Comparison of ENCODE assay signal across 28 cellular contexts in the genomic region with DNA sequence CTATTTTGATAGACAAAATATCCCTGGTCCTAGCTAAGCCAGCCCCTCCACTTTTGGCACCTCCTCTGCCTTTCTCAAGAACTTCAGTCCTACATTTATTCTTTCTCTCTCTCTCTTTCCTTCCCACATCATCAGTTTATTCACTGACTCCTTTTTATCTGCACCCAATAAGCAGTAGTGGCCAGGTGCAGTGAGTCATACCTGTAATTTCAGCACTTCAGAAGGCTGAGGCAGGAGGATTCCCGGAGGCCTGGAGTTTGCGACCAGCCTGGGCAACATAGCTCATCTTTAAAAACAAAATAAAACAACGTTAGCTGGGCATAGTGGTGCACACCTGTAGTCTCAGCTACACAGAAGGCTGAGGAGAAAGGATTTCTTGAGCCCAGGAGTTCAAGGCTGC.
"Had no signal": no experiment of that assay in that cellular context is flagged by ENCODE, and none has a peak within 500 bp of the region (broad histone marks: within the 10 kb centered on the region; RNA-seq: fewer than 3 reads in every experiment).

No MANE protein-coding gene starts in this region.

- H3K4me3 Mint-ChIP-seq: activated CD4-positive, alpha-beta T cell treated with anti-CD3 and anti-CD28 coated beads, Interleukin-2, amount 10 ng/mL, durations not matched to agents 7 days and 5 days; activated CD8-positive, alpha-beta T cell treated with anti-CD3 and anti-CD28 coated beads for 36 hours; activated T-cell treated with anti-CD3 and anti-CD28 coated beads, Interleukin-2, amount 50 U/mL, for 4 hours; activated T-helper 17 cell treated with anti-CD3 and anti-CD28 coated beads, Interleukin-2, amount 50 U/mL, for 72 hours; central memory CD8-positive, alpha-beta T cell; natural killer cell treated with Interleukin-12 subunit alpha and Interleukin-12 subunit beta and Interleukin-15 and Interleukin-18, amount 100 ng/mL, for 72 hours; stimulated activated naive B cell treated with anti-CD40 and anti-IgM and Interleukin-4, amounts not matched to agents 10 μg/mL and 1 μg/mL and 100 μg/mL, for 72 hours had no signal

- H3K4me1 Mint-ChIP-seq: activated CD4-positive, alpha-beta T cell treated with anti-CD3 and anti-CD28 coated beads, Interleukin-2, amount 10 ng/mL, durations not matched to agents 7 days and 5 days; activated T-helper 17 cell treated with anti-CD3 and anti-CD28 coated beads, Interleukin-2, amount 50 U/mL, for 72 hours; central memory CD8-positive, alpha-beta T cell; stimulated activated naive B cell treated with anti-CD40 and anti-IgM and Interleukin-4, amounts not matched to agents 10 μg/mL and 1 μg/mL and 100 μg/mL, for 72 hours had no signal

- H3K27me3 ChIP-seq: brain microvascular endothelial cell, gastrocnemius medialis, hepatocyte, left lung, right atrium auricular region, stomach, thyroid gland, upper lobe of left lung, vagina had no signal

- DNase-seq: activated CD4-positive, alpha-beta T cell treated with anti-CD3 and anti-CD28 coated beads, Interleukin-2, amount 10 ng/mL, durations not matched to agents 7 days and 5 days; activated CD4-positive, CD25-positive, alpha-beta regulatory T cell treated with anti-CD3 and anti-CD28 coated beads, Interleukin-2, amount 50 U/mL, for 72 hours; activated CD8-positive, alpha-beta T cell treated with anti-CD3 and anti-CD28 coated beads for 36 hours; activated gamma-delta T cell treated with Interleukin-2 at 50 U/mL for 16 hours; activated naive CD4-positive, alpha-beta T cell treated with anti-CD3 and anti-CD28 coated beads, Interleukin-2, amount 50 U/mL, for 16 hours; activated T-cell treated with anti-CD3 and anti-CD28 coated beads, Interleukin-2, amount 50 U/mL, for 4 hours; amniotic stem cell; brain microvascular endothelial cell; dermis blood vessel endothelial cell; effector CD4-positive, alpha-beta T cell; gastrocnemius medialis; left lung; lower lobe of right lung; mesendoderm; stimulated activated CD4-positive, alpha-beta T cell treated with anti-CD3 and anti-CD28 coated beads, Interleukin-2, amount 100 ng/mL, for 24 hours; stimulated activated naive B cell treated with anti-CD40 and anti-IgM and Interleukin-4, amounts not matched to agents 10 μg/mL and 1 μg/mL and 100 μg/mL, for 72 hours; stomach; T-helper 2 cell; thyroid gland; upper lobe of left lung had no signal

- H3K9me3 ChIP-seq: gastrocnemius medialis, left lung, lower lobe of right lung, right atrium auricular region, stomach, thyroid gland, upper lobe of left lung, vagina had no signal

- H3K9me3 Mint-ChIP-seq: activated CD4-positive, alpha-beta T cell treated with anti-CD3 and anti-CD28 coated beads, Interleukin-2, amount 10 ng/mL, durations not matched to agents 7 days and 5 days; activated CD8-positive, alpha-beta T cell treated with anti-CD3 and anti-CD28 coated beads for 36 hours; activated T-cell treated with anti-CD3 and anti-CD28 coated beads, Interleukin-2, amount 50 U/mL, for 4 hours; activated T-helper 17 cell treated with anti-CD3 and anti-CD28 coated beads, Interleukin-2, amount 50 U/mL, for 72 hours; central memory CD8-positive, alpha-beta T cell; natural killer cell treated with Interleukin-12 subunit alpha and Interleukin-12 subunit beta and Interleukin-15 and Interleukin-18, amount 100 ng/mL, for 72 hours; stimulated activated naive B cell treated with anti-CD40 and anti-IgM and Interleukin-4, amounts not matched to agents 10 μg/mL and 1 μg/mL and 100 μg/mL, for 72 hours had no signal

- H2AFZ ChIP-seq: hepatocyte had no signal

- H3K36me3 ChIP-seq: brain microvascular endothelial cell, gastrocnemius medialis, left lung, lower lobe of right lung, right atrium auricular region, stomach, thyroid gland, upper lobe of left lung, vagina had no signal

- H3K4me3 ChIP-seq: gastrocnemius medialis, hepatocyte, left lung, lower lobe of right lung, right atrium auricular region, smooth muscle cell, stomach, thyroid gland, upper lobe of left lung, vagina had no signal

- H3K4me1 ChIP-seq: gastrocnemius medialis, left lung, lower lobe of right lung, right atrium auricular region, thyroid gland, upper lobe of left lung, vagina had no signal

- H3K27me3 Mint-ChIP-seq: stimulated activated naive B cell treated with anti-CD40 and anti-IgM and Interleukin-4, amounts not matched to agents 10 μg/mL and 1 μg/mL and 100 μg/mL, for 72 hours had no signal

- H3K36me3 Mint-ChIP-seq: natural killer cell treated with Interleukin-12 subunit alpha and Interleukin-12 subunit beta and Interleukin-15 and Interleukin-18, amount 100 ng/mL, for 72 hours; stimulated activated naive B cell treated with anti-CD40 and anti-IgM and Interleukin-4, amounts not matched to agents 10 μg/mL and 1 μg/mL and 100 μg/mL, for 72 hours had no signal

- H3K27ac ChIP-seq: brain microvascular endothelial cell, epithelial cell of prostate, gastrocnemius medialis, hepatocyte, left lung, lower lobe of right lung, right atrium auricular region, stomach, thyroid gland, upper lobe of left lung, vagina had no signal

- H3K27ac Mint-ChIP-seq: activated CD4-positive, alpha-beta T cell treated with anti-CD3 and anti-CD28 coated beads, Interleukin-2, amount 10 ng/mL, durations not matched to agents 7 days and 5 days; activated CD8-positive, alpha-beta T cell treated with anti-CD3 and anti-CD28 coated beads for 36 hours; activated T-helper 17 cell treated with anti-CD3 and anti-CD28 coated beads, Interleukin-2, amount 50 U/mL, for 72 hours; natural killer cell treated with Interleukin-12 subunit alpha and Interleukin-12 subunit beta and Interleukin-15 and Interleukin-18, amount 100 ng/mL, for 72 hours; stimulated activated naive B cell treated with anti-CD40 and anti-IgM and Interleukin-4, amounts not matched to agents 10 μg/mL and 1 μg/mL and 100 μg/mL, for 72 hours had no signal

- H3K4me2 ChIP-seq: hepatocyte, smooth muscle cell had no signal

- H3K79me2 ChIP-seq: hepatocyte had no signal

- ATAC-seq: activated CD8-positive, alpha-beta T cell treated with anti-CD3 and anti-CD28 coated beads for 36 hours; activated T-cell treated with anti-CD3 and anti-CD28 coated beads, Interleukin-2, amount 50 U/mL, for 4 hours; activated T-helper 17 cell treated with anti-CD3 and anti-CD28 coated beads, Interleukin-2, amount 50 U/mL, for 72 hours; gastrocnemius medialis; left lung; lower lobe of right lung; natural killer cell treated with Interleukin-12 subunit alpha and Interleukin-12 subunit beta and Interleukin-15 and Interleukin-18, amount 100 ng/mL, for 72 hours; stimulated activated naive B cell treated with anti-CD40 and anti-IgM and Interleukin-4, amounts not matched to agents 10 μg/mL and 1 μg/mL and 100 μg/mL, for 72 hours had no signal
